Comparison of ENCODE assay signal across 20 cellular contexts in genomic region chr9:124799274-124800006, GRCh38. TPM values are rescaled to one million over a fixed set of nuclear protein-coding genes. Genes with fewer than 3 reads are reported as not detected.
"Had no signal": no experiment of that assay in that cellular context is flagged by ENCODE, and none has a peak within 500 bp of the region (broad histone marks: within the 10 kb centered on the region; RNA-seq: fewer than 3 reads in every experiment).

No MANE protein-coding gene starts in this region.

- H3K27ac Mint-ChIP-seq: activated naive CD4-positive, alpha-beta T cell treated with anti-CD3 and anti-CD28 coated beads, Interleukin-2, amount 50 U/mL, for 24 hours; immature natural killer cell; natural killer cell; stimulated activated naive CD8-positive, alpha-beta T cell treated with anti-CD3 and anti-CD28 coated beads, Interleukin-15, amount 100 ng/mL, for 72 hours; T-helper 1 cell treated with Interleukin-12 subunit alpha and Interleukin-12 subunit beta and Interleukin-4 antibody, amounts not matched to agents 30 μg/mL and 1 μg/mL, for 36 hours had no signal

- DNase-seq: activated CD4-positive, alpha-beta T cell treated with anti-CD3 and anti-CD28 coated beads, Interleukin-2, amount 50 U/mL, for 1 hour; activated CD4-positive, CD25-positive, alpha-beta regulatory T cell; immature natural killer cell; left cardiac atrium; natural killer cell; stimulated activated CD4-positive, alpha-beta T cell treated with anti-CD3 and anti-CD28 coated beads, Interleukin-4, amount 100 ng/mL, for 1 hour; stimulated activated CD8-positive, alpha-beta memory T cell treated with anti-CD3 and anti-CD28 coated beads, Interleukin-4, amount 100 ng/mL, for 48 hours; stimulated activated naive CD8-positive, alpha-beta T cell treated with anti-CD3 and anti-CD28 coated beads, Interleukin-15, amount 100 ng/mL, for 72 hours; testis had no signal

- H3K9me3 ChIP-seq: esophagus muscularis mucosa, prostate gland, testis had no signal

- H3K27me3 ChIP-seq: esophagus muscularis mucosa, testis had no signal

- H3K4me1 Mint-ChIP-seq: activated naive CD4-positive, alpha-beta T cell treated with anti-CD3 and anti-CD28 coated beads, Interleukin-2, amount 50 U/mL, for 24 hours; central memory CD8-positive, alpha-beta T cell; immature natural killer cell; natural killer cell; stimulated activated naive CD8-positive, alpha-beta T cell treated with anti-CD3 and anti-CD28 coated beads, Interleukin-15, amount 100 ng/mL, for 72 hours had no signal

- ATAC-seq: natural killer cell; stimulated activated naive CD8-positive, alpha-beta T cell treated with anti-CD3 and anti-CD28 coated beads, Interleukin-15, amount 100 ng/mL, for 72 hours had no signal

- H3K36me3 Mint-ChIP-seq: activated naive CD4-positive, alpha-beta T cell treated with anti-CD3 and anti-CD28 coated beads, Interleukin-2, amount 50 U/mL, for 24 hours; brain; immature natural killer cell; natural killer cell had no signal

- H3K27ac ChIP-seq: prostate gland, testis had no signal

- H3K36me3 ChIP-seq: prostate gland had no signal

- H3K9me3 Mint-ChIP-seq: activated naive CD4-positive, alpha-beta T cell treated with anti-CD3 and anti-CD28 coated beads, Interleukin-2, amount 50 U/mL, for 24 hours; brain; central memory CD8-positive, alpha-beta T cell; immature natural killer cell; natural killer cell; stimulated activated naive CD8-positive, alpha-beta T cell treated with anti-CD3 and anti-CD28 coated beads, Interleukin-15, amount 100 ng/mL, for 72 hours; T-helper 1 cell treated with Interleukin-12 subunit alpha and Interleukin-12 subunit beta and Interleukin-4 antibody, amounts not matched to agents 30 μg/mL and 1 μg/mL, for 36 hours had no signal

- H3K4me3 ChIP-seq: lung, prostate gland, testis had no signal

- H3K4me3 Mint-ChIP-seq: activated naive CD4-positive, alpha-beta T cell treated with anti-CD3 and anti-CD28 coated beads, Interleukin-2, amount 50 U/mL, for 24 hours; brain; central memory CD8-positive, alpha-beta T cell; immature natural killer cell; natural killer cell; stimulated activated naive CD8-positive, alpha-beta T cell treated with anti-CD3 and anti-CD28 coated beads, Interleukin-15, amount 100 ng/mL, for 72 hours; T-helper 1 cell treated with Interleukin-12 subunit alpha and Interleukin-12 subunit beta and Interleukin-4 antibody, amounts not matched to agents 30 μg/mL and 1 μg/mL, for 36 hours had no signal

- H3K4me1 ChIP-seq: prostate gland had no signal

RNA-seq across cellular contexts. Expression of gene OLFML2A, which starts 22.5 kb away (rescaled TPM):
- total RNA-seq: natural killer cell had no signal
- polyA plus RNA-seq: immature natural killer cell had no signal

RNA-seq across cellular contexts. Expression of gene NR6A1, which starts 28.3 kb away (rescaled TPM):
- polyA plus RNA-seq: immature natural killer cell had no signal

RNA-seq across cellular contexts. Expression of gene WDR38, which starts 53.8 kb away (rescaled TPM):
- total RNA-seq: fibroblast of villous mesenchyme, left cardiac atrium, mononuclear cell, natural killer cell, prostate gland, sciatic nerve, urinary bladder had no signal
- polyA plus RNA-seq: immature natural killer cell, urinary bladder had no signal
